ENCODE assay signal across 22 cellular contexts in genomic region chr10:132298038-132298935, GRCh38. TPM values are rescaled to one million over a fixed set of nuclear protein-coding genes. Genes with fewer than 3 reads are reported as not detected.
DNase-seq lines count a peak whose midpoint lies in the region; ATAC-seq, FAIRE-seq and TF ChIP-seq lines count a peak whose summit lies in the region.
"Had no signal": no experiment of that assay in that cellular context is flagged by ENCODE, and none has a peak within 500 bp of the region (broad histone marks: within the 10 kb centered on the region; RNA-seq: fewer than 3 reads in every experiment).

No MANE protein-coding gene starts in this region.

- peak; percentile 21 for DNase-seq in activated naive CD8-positive, alpha-beta T cell treated with anti-CD3 and anti-CD28 coated beads, Interleukin-2, amount 10 ng/mL, durations not matched to agents 7 days and 5 days
- DNase-seq in activated naive CD8-positive, alpha-beta T cell treated with anti-CD3 and anti-CD28 coated beads, Interleukin-2, amount 50 U/mL, for 24 hours = no peak
- DNase-seq in IMR-90 (no peak), kidney (peak; percentile 60), suprapubic skin (ENCODE audit: low spot score in 2 of 2) (peak; percentile 57 to 79), GM19239 (ENCODE audit: insufficient read length, low spot score) (no peak), GM20000 (ENCODE audit: low spot score) (no peak)
- no peak for DNase-seq in effector memory CD8-positive, alpha-beta T cell
- DNase-seq: ACHN; activated CD8-positive, alpha-beta memory T cell treated with anti-CD3 and anti-CD28 coated beads, Interleukin-2, amount 10 ng/mL, durations not matched to agents 7 days and 5 days; amniotic stem cell; CD4-positive, CD25-positive, alpha-beta regulatory T cell; effector CD4-positive, alpha-beta T cell; NCI-H1930 had no signal

- H4K20me1 ChIP-seq in IMR-90 (ENCODE audit: insufficient read depth, low read length) = no peaks in the 10 kb centered on the region

- H3K4ac ChIP-seq in IMR-90 (ENCODE audit: low read depth, low read length) = no peak overlapping the region

- no peak overlapping the region for H3K4me2 ChIP-seq in IMR-90 (ENCODE audit: low read depth, low read length)

- no peak overlapping the region for H4K8ac ChIP-seq in IMR-90 (ENCODE audit: low read depth in 2 of 2, low read length in 2 of 2)

- no peak for TF ChIP-seq POLR2A in IMR-90 (IDR thresholded peaks at IDR 0.05; ENCODE audit: low read depth, low read length)
- no peak for TF ChIP-seq POLR2A in suprapubic skin (IDR thresholded peaks at IDR 0.05)

- no peaks in the 10 kb centered on the region for H3K36me3 ChIP-seq in IMR-90 (ENCODE audit: control insufficient read depth, insufficient read depth, low read length)
- H3K36me3 ChIP-seq in kidney (ENCODE audit: control insufficient read depth in 1 of 2, insufficient read depth in 2 of 2, low read length in 2 of 2) = no peaks in the 10 kb centered on the region
- H3K36me3 ChIP-seq in suprapubic skin = no peaks in the 10 kb centered on the region
- H3K36me3 ChIP-seq: prostate gland, SJSA1, tibial artery had no signal

- no peaks in the 10 kb centered on the region for H3K79me1 ChIP-seq in IMR-90 (ENCODE audit: low read depth in 1 of 2, low read length in 2 of 2)

- no peaks in the 10 kb centered on the region for H3K4me1 ChIP-seq in IMR-90 (ENCODE audit: control insufficient read depth, insufficient read depth, low read length)
- H3K4me1 ChIP-seq in kidney (ENCODE audit: control insufficient read depth in 1 of 2, insufficient read depth in 1 of 2, low read depth in 1 of 2, low read length in 2 of 2) = peaks cover 0 to 3% of the 10 kb centered on the region in 2 donors
- H3K4me1 ChIP-seq in suprapubic skin = no peaks in the 10 kb centered on the region
- H3K4me1 ChIP-seq: prostate gland, tibial artery had no signal

- H3K27me3 Mint-ChIP-seq in activated naive CD8-positive, alpha-beta T cell treated with anti-CD3 and anti-CD28 coated beads, Interleukin-2, amount 10 ng/mL, durations not matched to agents 7 days and 5 days = no peaks in the 10 kb centered on the region
- H3K27me3 Mint-ChIP-seq in activated naive CD8-positive, alpha-beta T cell treated with anti-CD3 and anti-CD28 coated beads, Interleukin-2, amount 50 U/mL, for 24 hours = no peaks in the 10 kb centered on the region
- H3K27me3 Mint-ChIP-seq in effector memory CD8-positive, alpha-beta T cell = peaks cover 0 to 14% of the 10 kb centered on the region in 2 donors
- H3K27me3 Mint-ChIP-seq: central memory CD8-positive, alpha-beta T cell had no signal

- H3K27ac ChIP-seq in IMR-90 (ENCODE audit: insufficient read depth, low read length) = no peak overlapping the region
- no peak overlapping the region for H3K27ac ChIP-seq in kidney (ENCODE audit: low read depth in 2 of 2, low read length in 2 of 2)
- no peak overlapping the region for H3K27ac ChIP-seq in suprapubic skin
- H3K27ac ChIP-seq: prostate gland, SJSA1, tibial artery had no signal

- ATAC-seq in activated naive CD8-positive, alpha-beta T cell treated with anti-CD3 and anti-CD28 coated beads, Interleukin-2, amount 10 ng/mL, durations not matched to agents 7 days and 5 days (ENCODE audit: low read depth) = no peak
- no peak for ATAC-seq in activated naive CD8-positive, alpha-beta T cell treated with anti-CD3 and anti-CD28 coated beads, Interleukin-2, amount 50 U/mL, for 24 hours
- ATAC-seq in IMR-90 (ENCODE audit: low read depth) = peak; percentile 59
- ATAC-seq in effector memory CD8-positive, alpha-beta T cell (replicated peaks) = no peak
- ATAC-seq: activated CD8-positive, alpha-beta memory T cell treated with anti-CD3 and anti-CD28 coated beads, Interleukin-2, amount 10 ng/mL, durations not matched to agents 7 days and 5 days had no signal

- no peaks in the 10 kb centered on the region for H3K9me3 ChIP-seq in IMR-90 (ENCODE audit: control insufficient read depth, insufficient read depth, low read length)
- H3K9me3 ChIP-seq in kidney (ENCODE audit: control insufficient read depth in 1 of 2, low read length in 2 of 2) = no peaks in the 10 kb centered on the region
- no peaks in the 10 kb centered on the region for H3K9me3 ChIP-seq in suprapubic skin
- H3K9me3 ChIP-seq: prostate gland, SJSA1, tibial artery had no signal

- no peak overlapping the region for H2AK5ac ChIP-seq in IMR-90 (ENCODE audit: low read depth, low read length)

- WGBS in IMR-90 (ENCODE audit: extremely low coverage in 2 of 2, insufficient read length in 1 of 2), 2 experiments = 64% methylated on average over 3 of the region's 30 CpGs; no CpG with 5 or more reads in 1 of the 2 experiments
- WGBS in suprapubic skin = 89% methylated on average over 16 of the region's 30 CpGs

- no peak overlapping the region for H3K27ac Mint-ChIP-seq in activated naive CD8-positive, alpha-beta T cell treated with anti-CD3 and anti-CD28 coated beads, Interleukin-2, amount 10 ng/mL, durations not matched to agents 7 days and 5 days
- H3K27ac Mint-ChIP-seq in activated naive CD8-positive, alpha-beta T cell treated with anti-CD3 and anti-CD28 coated beads, Interleukin-2, amount 50 U/mL, for 24 hours = no peak overlapping the region
- no peak overlapping the region for H3K27ac Mint-ChIP-seq in effector memory CD8-positive, alpha-beta T cell
- H3K27ac Mint-ChIP-seq: activated CD8-positive, alpha-beta memory T cell treated with anti-CD3 and anti-CD28 coated beads, Interleukin-2, amount 10 ng/mL, durations not matched to agents 7 days and 5 days; activated T-helper 2 cell treated with anti-CD3 and anti-CD28 coated beads, Interferon-gamma antibody, Interleukin-2, Interleukin-4, amounts not matched to agents 10 μg/mL and 5 μg/mL and 100 μg/mL, durations not matched to agents 14 hours and 24 hours and 36 hours; IgD-negative memory B cell; memory B cell had no signal

- in situ Hi-C loops in IMR-90 (cut with MboI; ENCODE audit: low sequenced_read_pairs) = no loop called here

- H3K23ac ChIP-seq in IMR-90 (ENCODE audit: low read depth, low read length) = no peak overlapping the region

- dilution Hi-C loops in IMR-90 (cut with HindIII; ENCODE audit: low sequenced_read_pairs, unreplicated experiment) = no loop called here

- H3K4me1 Mint-ChIP-seq in activated naive CD8-positive, alpha-beta T cell treated with anti-CD3 and anti-CD28 coated beads, Interleukin-2, amount 10 ng/mL, durations not matched to agents 7 days and 5 days = no peaks in the 10 kb centered on the region
- H3K4me1 Mint-ChIP-seq in activated naive CD8-positive, alpha-beta T cell treated with anti-CD3 and anti-CD28 coated beads, Interleukin-2, amount 50 U/mL, for 24 hours = peaks cover 3% of the 10 kb centered on the region
- H3K4me1 Mint-ChIP-seq in effector memory CD8-positive, alpha-beta T cell (ENCODE audit: low read depth in 2 of 2) = peaks cover 5 to 12% of the 10 kb centered on the region in 2 donors

- H3K4me3 ChIP-seq in IMR-90 (ENCODE audit: insufficient read depth, low read depth, low read length) = no peak overlapping the region
- H3K4me3 ChIP-seq in kidney (ENCODE audit: low read length in 2 of 2) = no peak overlapping the region
- H3K4me3 ChIP-seq in suprapubic skin = no peak overlapping the region
- H3K4me3 ChIP-seq: prostate gland, SJSA1, tibial artery had no signal

- no peaks in the 10 kb centered on the region for H3K9me1 ChIP-seq in IMR-90 (ENCODE audit: insufficient read depth, low read length)

- POLR2A ChIA-PET in activated naive CD8-positive, alpha-beta T cell treated with anti-CD3 and anti-CD28 coated beads, Interleukin-2, amount 10 ng/mL, durations not matched to agents 7 days and 5 days (lab: Charles Lee) = no interaction called here
- POLR2A ChIA-PET in IMR-90 (lab: Charles Lee; ENCODE audit: unreplicated experiment) = no interaction called here

- H2BK5ac ChIP-seq in IMR-90 (ENCODE audit: low read depth, low read length, poor library complexity, severe bottlenecking) = no peak overlapping the region

- no peak for TF ChIP-seq EP300 in suprapubic skin (IDR thresholded peaks at IDR 0.05)

- H4K5ac ChIP-seq in IMR-90 (ENCODE audit: low read depth, low read length) = no peak overlapping the region

- H2BK15ac ChIP-seq in IMR-90 (ENCODE audit: low read depth, low read length) = no peak overlapping the region

- H3K9ac ChIP-seq in IMR-90 (ENCODE audit: low read depth, low read length) (no peak overlapping the region), kidney (ENCODE audit: low read length in 2 of 2) (no peak overlapping the region)

- no peak overlapping the region for H2BK20ac ChIP-seq in IMR-90 (ENCODE audit: low read depth, low read length)

- no peak overlapping the region for H2BK120ac ChIP-seq in IMR-90 (ENCODE audit: low read depth, low read length)

- H3K18ac ChIP-seq in IMR-90 (ENCODE audit: low read depth, low read length) = no peak overlapping the region

- no TSS peak for BruUV-seq in IMR-90 (replicated peaks; lab: Mats Ljungman, UMichigan)

- H3K56ac ChIP-seq in IMR-90 (ENCODE audit: extremely low read depth, insufficient read depth, low read length) = no peak overlapping the region

- no peak overlapping the region for H3K4me3 Mint-ChIP-seq in activated naive CD8-positive, alpha-beta T cell treated with anti-CD3 and anti-CD28 coated beads, Interleukin-2, amount 10 ng/mL, durations not matched to agents 7 days and 5 days
- no peak overlapping the region for H3K4me3 Mint-ChIP-seq in activated naive CD8-positive, alpha-beta T cell treated with anti-CD3 and anti-CD28 coated beads, Interleukin-2, amount 50 U/mL, for 24 hours
- no peak overlapping the region for H3K4me3 Mint-ChIP-seq in effector memory CD8-positive, alpha-beta T cell
- H3K4me3 Mint-ChIP-seq: activated CD8-positive, alpha-beta memory T cell treated with anti-CD3 and anti-CD28 coated beads, Interleukin-2, amount 10 ng/mL, durations not matched to agents 7 days and 5 days; CD4-positive, CD25-positive, alpha-beta regulatory T cell; central memory CD8-positive, alpha-beta T cell; IgD-negative memory B cell; memory B cell; naive thymus-derived CD8-positive, alpha-beta T cell had no signal

- peaks cover 15% of the 10 kb centered on the region; the same call in 1 of the 2 replicates for H3K27me3 ChIP-seq in IMR-90 (ENCODE audit: control insufficient read depth, insufficient read depth, low read length)
- H3K27me3 ChIP-seq in suprapubic skin = no peaks in the 10 kb centered on the region

- H3K36me3 Mint-ChIP-seq in activated naive CD8-positive, alpha-beta T cell treated with anti-CD3 and anti-CD28 coated beads, Interleukin-2, amount 10 ng/mL, durations not matched to agents 7 days and 5 days = no peaks in the 10 kb centered on the region
- no peaks in the 10 kb centered on the region for H3K36me3 Mint-ChIP-seq in activated naive CD8-positive, alpha-beta T cell treated with anti-CD3 and anti-CD28 coated beads, Interleukin-2, amount 50 U/mL, for 24 hours (ENCODE audit: low read depth)
- no peaks in the 10 kb centered on the region for H3K36me3 Mint-ChIP-seq in effector memory CD8-positive, alpha-beta T cell (ENCODE audit: insufficient read depth)
- H3K36me3 Mint-ChIP-seq: activated CD8-positive, alpha-beta memory T cell treated with anti-CD3 and anti-CD28 coated beads, Interleukin-2, amount 10 ng/mL, durations not matched to agents 7 days and 5 days; CD4-positive, CD25-positive, alpha-beta regulatory T cell; IgD-negative memory B cell; memory B cell had no signal

- H3K9me3 Mint-ChIP-seq in activated naive CD8-positive, alpha-beta T cell treated with anti-CD3 and anti-CD28 coated beads, Interleukin-2, amount 10 ng/mL, durations not matched to agents 7 days and 5 days = no peaks in the 10 kb centered on the region
- H3K9me3 Mint-ChIP-seq in activated naive CD8-positive, alpha-beta T cell treated with anti-CD3 and anti-CD28 coated beads, Interleukin-2, amount 50 U/mL, for 24 hours = no peaks in the 10 kb centered on the region
- no peaks in the 10 kb centered on the region for H3K9me3 Mint-ChIP-seq in effector memory CD8-positive, alpha-beta T cell
- H3K9me3 Mint-ChIP-seq: activated T-helper 2 cell treated with anti-CD3 and anti-CD28 coated beads, Interferon-gamma antibody, Interleukin-2, Interleukin-4, amounts not matched to agents 10 μg/mL and 5 μg/mL and 100 μg/mL, durations not matched to agents 14 hours and 24 hours and 36 hours; CD4-positive, CD25-positive, alpha-beta regulatory T cell; central memory CD8-positive, alpha-beta T cell; IgD-negative memory B cell; memory B cell; naive thymus-derived CD8-positive, alpha-beta T cell had no signal

- TF ChIP-seq CTCF in IMR-90 (conservative IDR thresholded peaks at IDR 0.05; ENCODE audit: low read depth, low read length) (no peak), kidney (IDR thresholded peaks at IDR 0.05; ENCODE audit: borderline replicate concordance, extremely low read depth, insufficient read depth) (no peak), suprapubic skin (IDR thresholded peaks at IDR 0.05) (no peak), GM20000 (IDR thresholded peaks at IDR 0.05; ENCODE audit: extremely low read depth, missing control alignments) (no peak)

- H4K91ac ChIP-seq in IMR-90 (ENCODE audit: insufficient read depth, low read depth, low read length) = no peak overlapping the region

- FAIRE-seq in kidney (lab: Jason Lieb, UNC) = no peak
- no peak for FAIRE-seq in GM19239 (lab: Jason Lieb, UNC)

- no peak overlapping the region for H3K14ac ChIP-seq in IMR-90 (replicated peaks; ENCODE audit: low read depth, low read length)

- no peak overlapping the region for H2AFZ ChIP-seq in IMR-90 (replicated peaks; ENCODE audit: low read length, poor library complexity)

- no peak for TF ChIP-seq RAD21 in IMR-90 (IDR thresholded peaks at IDR 0.05; ENCODE audit: low read length)

- CTCF ChIA-PET in IMR-90 (lab: Yijun Ruan, JAX) = no interaction called here

- intact Hi-C loops in IMR-90 (cut with micrococcal nuclease) (no loop called here), kidney (cut with DNase I) (no loop called here)

- H2AK9ac ChIP-seq in IMR-90 (replicated peaks; ENCODE audit: low read depth, low read length, poor library complexity) = no peak overlapping the region

RNA-seq across cellular contexts. Expression of gene STK32C, which starts 9.5 kb away (rescaled TPM):
- 10 to 100 TPM; 12.5 TPM for total RNA-seq in activated naive CD8-positive, alpha-beta T cell treated with anti-CD3 and anti-CD28 coated beads, Interleukin-2, amount 10 ng/mL, durations not matched to agents 7 days and 5 days
- total RNA-seq in IMR-90 (2012; rRNA removed) (5.0 TPM in 2 replicates), kidney (14.4 TPM), suprapubic skin (1 to 10 TPM; 1.3 to 5.6 (median 4.7) TPM)
- polyA plus RNA-seq in IMR-90 (2012; rRNA removed) (8.3 and 9.0 TPM in 2 replicates), kidney (ENCODE audit: insufficient read depth, low read depth, low replicate concordance) (11.6 TPM)
- polyA plus RNA-seq in IMR-90 (2012; cell fraction: cytosol; rRNA removed) = 10.5 and 10.6 TPM in 2 replicates
- polyA plus RNA-seq in IMR-90 (2012; cell fraction: nucleus; rRNA removed; ENCODE audit: low replicate concordance) = 5.9 and 10.3 TPM in 2 replicates

RNA-seq across cellular contexts. Expression of gene LRRC27, which starts 33.7 kb away (rescaled TPM):
- 1 to 10 TPM; 4.7 to 6.3 TPM for total RNA-seq in activated naive CD8-positive, alpha-beta T cell treated with anti-CD3 and anti-CD28 coated beads, Interleukin-2, amount 10 ng/mL, durations not matched to agents 7 days and 5 days
- 3.6 and 3.8 TPM in 2 replicates for total RNA-seq in IMR-90 (2012; rRNA removed)
- 5.0 and 5.3 TPM in 2 replicates for polyA plus RNA-seq in IMR-90 (2012; rRNA removed)
- polyA plus RNA-seq in IMR-90 (2012; cell fraction: cytosol; rRNA removed) = 2.7 and 5.5 TPM in 2 replicates
- 30.8 and 31.9 TPM in 2 replicates for polyA plus RNA-seq in IMR-90 (2012; cell fraction: nucleus; rRNA removed; ENCODE audit: low replicate concordance)
- 14.6 TPM for total RNA-seq in kidney
- polyA plus RNA-seq in kidney (ENCODE audit: insufficient read depth, low read depth, low replicate concordance) = 14.4 TPM
- total RNA-seq in suprapubic skin = 10 to 100 TPM in 1 of 4 donors, 1 to 10 TPM in 3; 6.6 to 13.1 (median 7.1) TPM

Comparison
In these comparisons a context has a peak if more than half of its experiments do, and no peak if none do; other contexts are left out.
1. DNase-seq: peak in activated naive CD8-positive, alpha-beta T cell treated with anti-CD3 and anti-CD28 coated beads, Interleukin-2, amount 10 ng/mL, durations not matched to agents 7 days and 5 days (single experiment), kidney (single experiment) and suprapubic skin (2 of 2); none in activated naive CD8-positive, alpha-beta T cell treated with anti-CD3 and anti-CD28 coated beads, Interleukin-2, amount 50 U/mL, for 24 hours (single experiment), IMR-90 (single experiment), GM19239 (single experiment), GM20000 (single experiment) and effector memory CD8-positive, alpha-beta T cell (0 of 3).